11 cellular contexts compared by ENCODE assay signal in the genomic region with DNA sequence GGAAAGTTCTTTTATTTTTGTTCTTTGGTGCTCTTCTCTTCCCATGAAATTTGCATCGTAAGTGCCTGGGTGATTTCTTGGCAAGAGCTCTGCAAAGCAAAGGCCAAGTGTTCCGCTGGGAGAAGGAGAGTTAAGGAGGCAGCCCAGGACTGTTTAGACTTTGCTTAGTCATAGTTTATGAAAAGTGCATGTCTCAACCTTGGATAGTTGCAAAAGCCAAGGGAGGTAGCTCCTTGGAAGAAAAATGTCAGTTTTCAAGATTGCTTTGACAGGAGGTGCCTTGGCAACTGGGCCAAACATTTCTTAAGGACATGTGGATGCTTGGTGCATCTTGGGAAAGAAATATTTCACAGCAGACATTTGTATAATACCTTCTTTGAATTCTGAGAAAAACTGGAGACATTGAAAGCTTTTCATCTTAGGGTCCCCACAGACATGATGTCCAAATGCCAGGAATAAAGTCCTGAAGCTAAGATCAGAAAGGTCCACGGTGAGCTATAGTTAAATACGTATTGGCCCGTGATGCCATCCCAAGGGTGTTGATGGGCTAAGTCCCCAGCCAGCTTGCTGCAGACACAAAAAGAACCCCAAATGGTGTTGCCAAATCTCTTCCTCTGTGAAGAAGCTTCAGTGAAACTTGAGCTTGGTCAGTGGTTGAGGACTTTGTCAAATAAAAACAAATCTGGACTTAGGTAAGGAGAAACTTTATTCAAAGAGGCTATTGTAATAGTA.
A peak's percentile ranks its signal among the peaks of the same experiment; 100 is the strongest.
DNase-seq lines count a peak whose midpoint lies in the region; ATAC-seq and TF ChIP-seq lines count a peak whose summit lies in the region.
"Had no signal": no experiment of that assay in that cellular context is flagged by ENCODE, and none has a peak within 500 bp of the region (broad histone marks: within the 10 kb centered on the region; RNA-seq: fewer than 3 reads in every experiment).

No MANE protein-coding gene starts in this region.

- peak; percentile 88 for DNase-seq in AG04449 (ENCODE audit: low read depth, low spot score)
- peak; percentile 43 to 72 for DNase-seq in NCI-H446 (lab: John Stamatoyannopoulos, UW)
- peak; percentile 86 for DNase-seq in fibroblast of gingiva (ENCODE audit: low read depth)
- peak; percentile 66 for DNase-seq in non-pigmented ciliary epithelial cell (ENCODE audit: low read depth)
- DNase-seq in T-helper 17 cell = no peak
- no peak for DNase-seq in stimulated activated naive CD8-positive, alpha-beta T cell treated with anti-CD3 and anti-CD28 coated beads, Interleukin-15, Interleukin-2, amounts not matched to agents 100 U/mL and 50 U/mL, for 24 hours
- no peak for DNase-seq in NCI-H2081 treated with DMSO at 0.1 percent for 48 hours (lab: John Stamatoyannopoulos, UW)
- DNase-seq: activated naive CD4-positive, alpha-beta T cell treated with anti-CD3 and anti-CD28 coated beads for 36 hours; CD4-positive, CD25-positive, alpha-beta regulatory T cell; H7 had no signal

- CTCF ChIA-PET in AG04449 (lab: Yijun Ruan, JAX) = interaction anchor here (0.8 kb wide), 1 partner anchor 38 kb away, joined by 3 read pairs; no protein-coding TSS in a partner anchor

- no peaks in the 10 kb centered on the region for H3K36me3 Mint-ChIP-seq in T-helper 17 cell (ENCODE audit: low read depth)
- H3K36me3 Mint-ChIP-seq: CD4-positive, CD25-positive, alpha-beta regulatory T cell had no signal

- H3K4me3 ChIP-seq in AG04449 (ENCODE audit: low read depth, low read length) = no peak overlapping the region

- no peak for TF ChIP-seq CTCF in AG04449 (IDR thresholded peaks at IDR 0.05; ENCODE audit: insufficient read depth, low read length, missing control alignments)

- POLR2A ChIA-PET in AG04449 (lab: Yijun Ruan, JAX) = interaction anchor here (0.6 kb wide), 1 partner anchor 1930 kb away, joined by 3 read pairs; no protein-coding TSS in a partner anchor

- H3K4me1 Mint-ChIP-seq in T-helper 17 cell = no peaks in the 10 kb centered on the region
- H3K4me1 Mint-ChIP-seq: CD4-positive, CD25-positive, alpha-beta regulatory T cell had no signal

- no peak overlapping the region for H3K4me3 Mint-ChIP-seq in T-helper 17 cell
- H3K4me3 Mint-ChIP-seq: activated naive CD4-positive, alpha-beta T cell treated with anti-CD3 and anti-CD28 coated beads for 36 hours; CD4-positive, CD25-positive, alpha-beta regulatory T cell had no signal

- H3K9me3 ChIP-seq in T-helper 17 cell (ENCODE audit: control insufficient read depth, low read length, poor library complexity, severe bottlenecking) = no peaks in the 10 kb centered on the region

- no peak for ATAC-seq in T-helper 17 cell
- no peak for ATAC-seq in stimulated activated naive CD8-positive, alpha-beta T cell treated with anti-CD3 and anti-CD28 coated beads, Interleukin-15, Interleukin-2, amounts not matched to agents 100 U/mL and 50 U/mL, for 24 hours
- no peak for ATAC-seq in GM21447 (IDR thresholded peaks at IDR 0.05; ENCODE audit: unreplicated experiment)

- peaks cover 14% of the 10 kb centered on the region for H3K27me3 Mint-ChIP-seq in T-helper 17 cell
- H3K27me3 Mint-ChIP-seq: CD4-positive, CD25-positive, alpha-beta regulatory T cell had no signal

- no peak overlapping the region for H3K27ac Mint-ChIP-seq in T-helper 17 cell
- H3K27ac Mint-ChIP-seq: activated naive CD4-positive, alpha-beta T cell treated with anti-CD3 and anti-CD28 coated beads for 36 hours; CD4-positive, CD25-positive, alpha-beta regulatory T cell had no signal

Comparison
In these comparisons a context has a peak if more than half of its experiments do, and no peak if none do; other contexts are left out.
1. DNase-seq: peak in AG04449 (single experiment), NCI-H446 (2 of 2), fibroblast of gingiva (single experiment) and non-pigmented ciliary epithelial cell (single experiment); none in T-helper 17 cell (0 of 3), stimulated activated naive CD8-positive, alpha-beta T cell treated with anti-CD3 and anti-CD28 coated beads, Interleukin-15, Interleukin-2, amounts not matched to agents 100 U/mL and 50 U/mL, for 24 hours (single experiment) and NCI-H2081 treated with DMSO at 0.1 percent for 48 hours (single experiment).